Comparison of ENCODE assay signal across 2 cellular contexts in the genomic region with DNA sequence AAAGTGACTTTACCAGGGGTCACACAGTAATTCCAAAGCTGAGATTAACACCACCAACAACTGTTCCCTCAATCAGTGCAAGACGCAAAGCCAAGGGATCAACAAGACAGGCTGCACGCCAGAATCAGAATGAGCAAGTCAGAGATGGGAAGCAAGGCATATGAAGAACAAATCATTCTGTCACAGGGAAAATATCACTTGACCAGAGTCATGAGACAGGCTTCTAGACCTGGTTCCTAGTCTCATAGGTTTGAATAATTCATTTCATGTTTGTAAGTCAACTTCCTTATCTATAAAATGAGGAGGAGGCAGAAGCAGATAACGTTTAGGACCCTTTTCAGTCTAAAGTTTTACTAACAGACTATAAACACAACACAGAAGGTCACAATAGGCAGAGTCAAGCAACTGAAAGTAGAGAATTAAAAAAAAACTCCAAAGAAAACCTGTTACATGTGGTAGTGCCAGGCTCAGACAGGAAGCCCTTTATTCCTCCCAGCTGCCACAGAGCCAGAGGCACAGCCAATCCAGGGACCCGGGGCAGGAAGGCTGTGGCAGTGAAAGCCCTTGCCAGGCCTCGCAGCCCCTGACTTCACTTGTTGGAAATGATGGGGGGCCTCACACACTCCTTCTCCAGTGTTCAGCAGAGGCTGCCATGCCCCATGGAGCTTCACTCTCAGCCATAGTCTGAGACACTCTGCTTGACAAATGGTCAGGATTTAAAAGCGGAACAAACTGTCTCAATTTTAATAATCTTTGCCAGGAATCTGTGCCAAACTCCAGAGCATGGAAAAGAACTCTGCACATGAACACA.
TF ChIP-seq lines count a peak whose summit lies in the region.

No MANE protein-coding gene starts in this region.

TF ChIP-seq in liver, 16 proteins besides CTCF, POLR2A, EP300 and RAD21:
- TF ChIP-seq TAF1 (conservative IDR thresholded peaks at IDR 0.05) = no peak
- TF ChIP-seq, protein P1, sequence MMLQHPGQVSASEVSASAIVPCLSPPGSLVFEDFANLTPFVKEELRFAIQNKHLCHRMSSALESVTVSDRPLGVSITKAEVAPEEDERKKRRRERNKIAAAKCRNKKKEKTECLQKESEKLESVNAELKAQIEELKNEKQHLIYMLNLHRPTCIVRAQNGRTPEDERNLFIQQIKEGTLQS (IDR thresholded peaks at IDR 0.05) = no peak
- TF ChIP-seq EGR1 (IDR thresholded peaks at IDR 0.05; ENCODE audit: low read depth in 2 of 2) = no peak
- no peak for TF ChIP-seq FOXA2 (IDR thresholded peaks at IDR 0.05)
- TF ChIP-seq HNF4G (IDR thresholded peaks at IDR 0.05) = no peak
- TF ChIP-seq JUND (IDR thresholded peaks at IDR 0.05) = no peak
- TF ChIP-seq RXRA (IDR thresholded peaks at IDR 0.05) = no peak
- no peak for TF ChIP-seq FOXA1 (IDR thresholded peaks at IDR 0.05)

TF ChIP-seq in HepG2, 621 proteins besides CTCF, POLR2A, EP300 and RAD21:
- TF ChIP-seq HCFC1 (IDR thresholded peaks at IDR 0.05; ENCODE audit: low read depth, low read length) = no peak
- no peak for TF ChIP-seq ZNF552 (CRISPR knock-in tag; IDR thresholded peaks at IDR 0.05; ENCODE audit: borderline replicate concordance)
- no peak for TF ChIP-seq XRCC5 (optimal IDR thresholded peaks at IDR 0.05; ENCODE audit: low read length)
- TF ChIP-seq, protein P2, sequence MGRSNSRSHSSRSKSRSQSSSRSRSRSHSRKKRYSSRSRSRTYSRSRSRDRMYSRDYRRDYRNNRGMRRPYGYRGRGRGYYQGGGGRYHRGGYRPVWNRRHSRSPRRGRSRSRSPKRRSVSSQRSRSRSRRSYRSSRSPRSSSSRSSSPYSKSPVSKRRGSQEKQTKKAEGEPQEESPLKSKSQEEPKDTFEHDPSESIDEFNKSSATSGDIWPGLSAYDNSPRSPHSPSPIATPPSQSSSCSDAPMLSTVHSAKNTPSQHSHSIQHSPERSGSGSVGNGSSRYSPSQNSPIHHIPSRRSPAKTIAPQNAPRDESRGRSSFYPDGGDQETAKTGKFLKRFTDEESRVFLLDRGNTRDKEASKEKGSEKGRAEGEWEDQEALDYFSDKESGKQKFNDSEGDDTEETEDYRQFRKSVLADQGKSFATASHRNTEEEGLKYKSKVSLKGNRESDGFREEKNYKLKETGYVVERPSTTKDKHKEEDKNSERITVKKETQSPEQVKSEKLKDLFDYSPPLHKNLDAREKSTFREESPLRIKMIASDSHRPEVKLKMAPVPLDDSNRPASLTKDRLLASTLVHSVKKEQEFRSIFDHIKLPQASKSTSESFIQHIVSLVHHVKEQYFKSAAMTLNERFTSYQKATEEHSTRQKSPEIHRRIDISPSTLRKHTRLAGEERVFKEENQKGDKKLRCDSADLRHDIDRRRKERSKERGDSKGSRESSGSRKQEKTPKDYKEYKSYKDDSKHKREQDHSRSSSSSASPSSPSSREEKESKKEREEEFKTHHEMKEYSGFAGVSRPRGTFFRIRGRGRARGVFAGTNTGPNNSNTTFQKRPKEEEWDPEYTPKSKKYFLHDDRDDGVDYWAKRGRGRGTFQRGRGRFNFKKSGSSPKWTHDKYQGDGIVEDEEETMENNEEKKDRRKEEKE (IDR thresholded peaks at IDR 0.05) = no peak
- TF ChIP-seq, protein P3, sequence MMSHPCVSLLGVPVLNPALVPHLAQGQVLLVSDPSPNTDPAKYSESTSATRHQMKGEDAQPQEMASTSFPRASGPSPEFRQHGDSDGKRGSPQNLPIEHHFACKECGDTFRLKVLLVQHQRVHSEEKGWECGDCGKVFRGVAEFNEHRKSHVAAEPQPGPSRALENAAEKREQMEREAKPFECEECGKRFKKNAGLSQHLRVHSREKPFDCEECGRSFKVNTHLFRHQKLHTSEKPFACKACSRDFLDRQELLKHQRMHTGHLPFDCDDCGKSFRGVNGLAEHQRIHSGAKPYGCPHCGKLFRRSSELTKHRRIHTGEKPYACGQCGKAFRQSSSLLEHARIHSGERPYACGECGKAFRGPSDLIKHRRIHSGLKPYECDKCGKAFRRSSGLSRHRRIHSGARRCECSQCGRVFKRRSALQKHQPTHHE (CRISPR knock-in tag; IDR thresholded peaks at IDR 0.05; ENCODE audit: borderline replicate concordance) = no peak
- TF ChIP-seq SETDB1 (CRISPR knock-in tag; IDR thresholded peaks at IDR 0.05; ENCODE audit: borderline replicate concordance) = no peak
- no peak for TF ChIP-seq RXRB (CRISPR knock-in tag; IDR thresholded peaks at IDR 0.05; ENCODE audit: borderline replicate concordance)
- TF ChIP-seq, protein P4, sequence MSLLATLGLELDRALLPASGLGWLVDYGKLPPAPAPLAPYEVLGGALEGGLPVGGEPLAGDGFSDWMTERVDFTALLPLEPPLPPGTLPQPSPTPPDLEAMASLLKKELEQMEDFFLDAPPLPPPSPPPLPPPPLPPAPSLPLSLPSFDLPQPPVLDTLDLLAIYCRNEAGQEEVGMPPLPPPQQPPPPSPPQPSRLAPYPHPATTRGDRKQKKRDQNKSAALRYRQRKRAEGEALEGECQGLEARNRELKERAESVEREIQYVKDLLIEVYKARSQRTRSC (CRISPR knock-in tag; IDR thresholded peaks at IDR 0.05; ENCODE audit: low read depth) = no peak
- TF ChIP-seq, protein P5, sequence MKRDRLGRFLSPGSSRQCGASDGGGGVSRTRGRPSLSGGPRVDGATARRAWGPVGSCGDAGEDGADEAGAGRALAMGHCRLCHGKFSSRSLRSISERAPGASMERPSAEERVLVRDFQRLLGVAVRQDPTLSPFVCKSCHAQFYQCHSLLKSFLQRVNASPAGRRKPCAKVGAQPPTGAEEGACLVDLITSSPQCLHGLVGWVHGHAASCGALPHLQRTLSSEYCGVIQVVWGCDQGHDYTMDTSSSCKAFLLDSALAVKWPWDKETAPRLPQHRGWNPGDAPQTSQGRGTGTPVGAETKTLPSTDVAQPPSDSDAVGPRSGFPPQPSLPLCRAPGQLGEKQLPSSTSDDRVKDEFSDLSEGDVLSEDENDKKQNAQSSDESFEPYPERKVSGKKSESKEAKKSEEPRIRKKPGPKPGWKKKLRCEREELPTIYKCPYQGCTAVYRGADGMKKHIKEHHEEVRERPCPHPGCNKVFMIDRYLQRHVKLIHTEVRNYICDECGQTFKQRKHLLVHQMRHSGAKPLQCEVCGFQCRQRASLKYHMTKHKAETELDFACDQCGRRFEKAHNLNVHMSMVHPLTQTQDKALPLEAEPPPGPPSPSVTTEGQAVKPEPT (CRISPR knock-in tag; IDR thresholded peaks at IDR 0.05; ENCODE audit: low read depth) = no peak
